ENCODE assay signal across 29 cellular contexts in genomic region chrX:84712621-84713020, GRCh38.
"Had no signal": no experiment of that assay in that cellular context is flagged by ENCODE, and none has a peak within 500 bp of the region (broad histone marks: within the 10 kb centered on the region; RNA-seq: fewer than 3 reads in every experiment).

No MANE protein-coding gene starts in this region.

- H2AFZ ChIP-seq: hepatocyte had no signal

- H3K27ac ChIP-seq: colonic mucosa, coronary artery, dorsolateral prefrontal cortex, epithelial cell of prostate, esophagus muscularis mucosa, esophagus squamous epithelium, foreskin keratinocyte, gastrocnemius medialis, gastroesophageal sphincter, heart left ventricle, heart right ventricle, hepatocyte had no signal

- H3K4me2 ChIP-seq: hepatocyte had no signal

- H3K27me3 Mint-ChIP-seq: effector memory CD8-positive, alpha-beta T cell had no signal

- H3K27ac Mint-ChIP-seq: dendritic cell treated with granulocyte-macrophage colony-stimulating factor and Interleukin-4, amounts not matched to agents 40 ng/mL and 50 ng/mL, for 4 days; effector memory CD8-positive, alpha-beta T cell; endodermal cell had no signal

- ATAC-seq: effector memory CD8-positive, alpha-beta T cell; esophagus mucosa; foreskin keratinocyte; gastrocnemius medialis; gastroesophageal sphincter; heart left ventricle; heart right ventricle had no signal

- H3K36me3 ChIP-seq: colonic mucosa, esophagus muscularis mucosa, esophagus squamous epithelium, gastrocnemius medialis, gastroesophageal sphincter, heart left ventricle, heart right ventricle had no signal

- H3K9me3 ChIP-seq: colonic mucosa, esophagus muscularis mucosa, esophagus squamous epithelium, gastrocnemius medialis, gastroesophageal sphincter, heart left ventricle, heart right ventricle had no signal

- H3K9me3 Mint-ChIP-seq: dendritic cell treated with granulocyte-macrophage colony-stimulating factor and Interleukin-4, amounts not matched to agents 40 ng/mL and 50 ng/mL, for 4 days had no signal

- FAIRE-seq: endometrium, endothelial cell of umbilical vein, frontal cortex had no signal

- H3K4me3 Mint-ChIP-seq: dendritic cell treated with granulocyte-macrophage colony-stimulating factor and Interleukin-4, amounts not matched to agents 40 ng/mL and 50 ng/mL, for 4 days; effector memory CD8-positive, alpha-beta T cell; endodermal cell had no signal

- H3K4me1 ChIP-seq: colonic mucosa, esophagus muscularis mucosa, foreskin keratinocyte, gastrocnemius medialis, gastroesophageal sphincter, heart left ventricle, heart right ventricle had no signal

- H3K27me3 ChIP-seq: colonic mucosa, esophagus squamous epithelium, foreskin keratinocyte, gastrocnemius medialis, gastroesophageal sphincter, hepatocyte had no signal

- H3K79me2 ChIP-seq: hepatocyte had no signal

- H3K4me3 ChIP-seq: colonic mucosa, coronary artery, dorsolateral prefrontal cortex, esophagus muscularis mucosa, esophagus squamous epithelium, gastrocnemius medialis, gastroesophageal sphincter, heart left ventricle, heart right ventricle, hepatocyte had no signal

- DNase-seq: colonic mucosa; cortex of kidney; dermis blood vessel endothelial cell; dorsolateral prefrontal cortex; effector CD4-positive, alpha-beta T cell; effector CD8-positive, alpha-beta T cell; effector memory CD4-positive, alpha-beta T cell; effector memory CD8-positive, alpha-beta T cell; endodermal cell; erythroblast; esophagus squamous epithelium; foreskin fibroblast; foreskin keratinocyte; foreskin melanocyte; gastrocnemius medialis; glutamatergic neuron; head of caudate nucleus; heart left ventricle; heart right ventricle had no signal
